ENCODE assay signal across 31 cellular contexts in genomic region chr3:193544289-193544688, GRCh38. TPM values are rescaled to one million over a fixed set of nuclear protein-coding genes. Genes with fewer than 3 reads are reported as not detected.
"Had no signal": no experiment of that assay in that cellular context is flagged by ENCODE, and none has a peak within 500 bp of the region (broad histone marks: within the 10 kb centered on the region; RNA-seq: fewer than 3 reads in every experiment).

No MANE protein-coding gene starts in this region.

- H3K9me3 ChIP-seq: adrenal gland, gastroesophageal sphincter had no signal

- H3K27me3 ChIP-seq: adrenal gland, breast epithelium, dorsolateral prefrontal cortex, esophagus squamous epithelium, gastroesophageal sphincter, heart right ventricle had no signal

- H3K36me3 ChIP-seq: adrenal gland, breast epithelium, esophagus squamous epithelium, gastroesophageal sphincter, heart right ventricle had no signal

- ATAC-seq: activated CD4-positive, CD25-positive, alpha-beta regulatory T cell treated with anti-CD3 and anti-CD28 coated beads, Interleukin-2, amount 50 U/mL, for 24 hours; activated CD8-positive, alpha-beta memory T cell treated with anti-CD3 and anti-CD28 coated beads, Interleukin-2, amount 10 ng/mL, durations not matched to agents 7 days and 5 days; activated CD8-positive, alpha-beta T cell treated with anti-CD3 and anti-CD28 coated beads, Interleukin-2, amount 10 ng/mL, durations not matched to agents 7 days and 5 days; activated naive CD8-positive, alpha-beta T cell treated with anti-CD3 and anti-CD28 coated beads, Interleukin-2, amount 50 U/mL, for 24 hours; gastroesophageal sphincter; heart right ventricle had no signal

- H3K4me1 ChIP-seq: adrenal gland, breast epithelium, gastroesophageal sphincter, heart right ventricle had no signal

- DNase-seq: activated B cell treated with CpG ODN at 0.5 μM for 24 hours; activated CD4-positive, alpha-beta memory T cell treated with anti-CD3 and anti-CD28 coated beads for 36 hours; activated CD4-positive, alpha-beta T cell treated with anti-CD3 and anti-CD28 coated beads, Interleukin-2, amount 10 ng/mL, durations not matched to agents 24 days and 14 days; activated CD8-positive, alpha-beta memory T cell treated with anti-CD3 and anti-CD28 coated beads, Interleukin-2, amount 10 ng/mL, durations not matched to agents 7 days and 5 days; activated CD8-positive, alpha-beta memory T cell treated with anti-CD3 and anti-CD28 coated beads, Interleukin-2, amount 50 U/mL, for 4 hours; activated CD8-positive, alpha-beta T cell treated with anti-CD3 and anti-CD28 coated beads, Interleukin-2, amount 10 ng/mL, durations not matched to agents 7 days and 5 days; activated effector memory CD4-positive, alpha-beta T cell treated with anti-CD3 and anti-CD28 coated beads, Interleukin-2, amount 50 U/mL, for 16 hours; activated naive CD4-positive, alpha-beta T cell treated with anti-CD3 and anti-CD28 coated beads for 36 hours; activated naive CD8-positive, alpha-beta T cell treated with anti-CD3 and anti-CD28 coated beads for 36 hours; activated naive CD8-positive, alpha-beta T cell treated with anti-CD3 and anti-CD28 coated beads, Interleukin-2, amount 50 U/mL, for 24 hours; activated T-cell treated with anti-CD3 and anti-CD28 coated beads, Interleukin-2, amount 50 U/mL, for 1 hour; activated T-cell treated with anti-CD3 and anti-CD28 coated beads, Interleukin-2, amount 50 U/mL, for 48 hours; adrenal gland; amygdala; aorta; dorsolateral prefrontal cortex; effector memory CD4-positive, alpha-beta T cell; endodermal cell; erythroblast; esophagus squamous epithelium; foreskin melanocyte; heart right ventricle; T-helper 2 cell had no signal

- H3K4me3 ChIP-seq: adrenal gland, breast epithelium, coronary artery, dorsolateral prefrontal cortex, esophagus squamous epithelium, gastroesophageal sphincter, heart right ventricle had no signal

- H3K27ac ChIP-seq: adrenal gland, breast epithelium, coronary artery, esophagus squamous epithelium, gastroesophageal sphincter, heart right ventricle, VCaP had no signal

RNA-seq across cellular contexts. Expression of gene ATP13A4, which starts 10.4 kb away (rescaled TPM):
- total RNA-seq: cardiac septum, fibroblast of villous mesenchyme, glomerular endothelial cell had no signal
